30 cellular contexts compared by ENCODE assay signal in genomic region chr21:14488805-14489204, GRCh38. TPM values are rescaled to one million over a fixed set of nuclear protein-coding genes. Genes with fewer than 3 reads are reported as not detected.
DNase-seq lines count a peak whose midpoint lies in the region; FAIRE-seq and TF ChIP-seq lines count a peak whose summit lies in the region.
"Had no signal": no experiment of that assay in that cellular context is flagged by ENCODE, and none has a peak within 500 bp of the region (broad histone marks: within the 10 kb centered on the region; RNA-seq: fewer than 3 reads in every experiment).

No MANE protein-coding gene starts in this region.

- peaks cover 70% of the 10 kb centered on the region for H3K4me1 Mint-ChIP-seq in activated T-cell treated with anti-CD3 and anti-CD28 coated beads, Interleukin-2, amount 50 U/mL, for 24 hours (ENCODE audit: low read depth)
- peaks cover 48% of the 10 kb centered on the region for H3K4me1 Mint-ChIP-seq in activated CD4-positive, alpha-beta memory T cell treated with anti-CD3 and anti-CD28 coated beads for 36 hours (ENCODE audit: low read depth)
- H3K4me1 Mint-ChIP-seq in glutamatergic neuron (ENCODE audit: low read depth, unreplicated experiment) = no peaks in the 10 kb centered on the region

- no peak overlapping the region for H2AFZ ChIP-seq in neural cell (ENCODE audit: low read depth, low read length)
- H2AFZ ChIP-seq: PC-9 had no signal

- no peak for TF ChIP-seq POLR2A in GM12892 (IDR thresholded peaks at IDR 0.05; ENCODE audit: low read depth, low read length)

- H3K4me2 ChIP-seq in neural cell (ENCODE audit: low read length) = peak overlapping the region; percentile 14
- H3K4me2 ChIP-seq: PC-9, SK-N-SH, smooth muscle cell had no signal

- H3K9me3 Mint-ChIP-seq in activated T-cell treated with anti-CD3 and anti-CD28 coated beads, Interleukin-2, amount 50 U/mL, for 24 hours = peaks cover 5% of the 10 kb centered on the region
- H3K9me3 Mint-ChIP-seq in activated CD4-positive, alpha-beta memory T cell treated with anti-CD3 and anti-CD28 coated beads for 36 hours = no peaks in the 10 kb centered on the region
- H3K9me3 Mint-ChIP-seq in glutamatergic neuron (ENCODE audit: unreplicated experiment) = peaks cover 2% of the 10 kb centered on the region
- H3K9me3 Mint-ChIP-seq: CD8-positive, alpha-beta T cell; memory B cell had no signal

- H3K9me3 ChIP-seq in neural cell (ENCODE audit: low read length) (no peaks in the 10 kb centered on the region), SJCRH30 (replicated peaks) (no peaks in the 10 kb centered on the region)
- H3K9me3 ChIP-seq: colonic mucosa, SK-N-SH, tibial nerve had no signal

- H3K4me3 ChIP-seq in neural cell (ENCODE audit: low read length) (peak overlapping the region; percentile 21), SJCRH30 (no peak overlapping the region)
- H3K4me3 ChIP-seq: cardiac muscle cell, colonic mucosa, PC-9, smooth muscle cell, tibial nerve had no signal

- no peak for DNase-seq in activated T-cell treated with anti-CD3 and anti-CD28 coated beads, Interleukin-2, amount 50 U/mL, for 24 hours
- DNase-seq in activated T-cell treated with anti-CD3 and anti-CD28 coated beads, Interleukin-2, amount 50 U/mL, for 1 hour = no peak
- DNase-seq in GM12892 (ENCODE audit: insufficient read length) = no peak
- no peak for DNase-seq in activated CD4-positive, alpha-beta memory T cell treated with anti-CD3 and anti-CD28 coated beads for 36 hours
- no peak for DNase-seq in NCI-H2227 treated with DMSO at 0.1 percent for 48 hours (lab: John Stamatoyannopoulos, UW)
- DNase-seq in glutamatergic neuron = no peak
- no peak for DNase-seq in SJCRH30
- DNase-seq: activated naive CD4-positive, alpha-beta T cell treated with anti-CD3 and anti-CD28 coated beads, Interleukin-2, amount 50 U/mL, for 16 hours; AML-193; CD8-positive, alpha-beta T cell; colonic mucosa; effector CD4-positive, alpha-beta T cell; NCI-H2029; NCI-H524 treated with DMSO at 0.1 percent for 48 hours; NK-92 treated with Interleukin-12 subunit alpha and Interleukin-12 subunit beta, amount 100 ng/mL, for 24 hours; PC-9; posterior cingulate gyrus; right cardiac atrium; SK-N-SH; T-helper 2 cell had no signal

- H3K9ac ChIP-seq in neural cell (ENCODE audit: low read length) = no peak overlapping the region
- H3K9ac ChIP-seq: SK-N-SH had no signal

- H3K36me3 ChIP-seq in neural cell (ENCODE audit: insufficient read depth, low read length) (no peaks in the 10 kb centered on the region), SJCRH30 (no peaks in the 10 kb centered on the region)
- H3K36me3 ChIP-seq: cardiac muscle cell, colonic mucosa, tibial nerve had no signal

- no peaks in the 10 kb centered on the region for H4K20me1 ChIP-seq in neural cell (ENCODE audit: insufficient read depth)

- no peaks in the 10 kb centered on the region for H3K4me1 ChIP-seq in SJCRH30
- H3K4me1 ChIP-seq: colonic mucosa, tibial nerve had no signal

- peak; percentile 35 for TF ChIP-seq RAD21 in neural cell (conservative IDR thresholded peaks at IDR 0.05)

- TF ChIP-seq CTCF in neural cell (IDR thresholded peaks at IDR 0.05; ENCODE audit: poor library complexity, severe bottlenecking) = no peak
- no peak for TF ChIP-seq CTCF in glutamatergic neuron (IDR thresholded peaks at IDR 0.05; ENCODE audit: partially characterized antibody, unreplicated experiment)

- peaks cover 4% of the 10 kb centered on the region for H3F3A ChIP-seq in neural cell (ENCODE audit: insufficient read depth, low read length, poor library complexity, severe bottlenecking)

- no peaks in the 10 kb centered on the region for H3K27me3 Mint-ChIP-seq in activated T-cell treated with anti-CD3 and anti-CD28 coated beads, Interleukin-2, amount 50 U/mL, for 24 hours
- H3K27me3 Mint-ChIP-seq in activated CD4-positive, alpha-beta memory T cell treated with anti-CD3 and anti-CD28 coated beads for 36 hours = no peaks in the 10 kb centered on the region
- no peaks in the 10 kb centered on the region for H3K27me3 Mint-ChIP-seq in glutamatergic neuron (ENCODE audit: unreplicated experiment)
- H3K27me3 Mint-ChIP-seq: memory B cell had no signal

- peak overlapping the region; percentile 95 for H3K27ac Mint-ChIP-seq in activated T-cell treated with anti-CD3 and anti-CD28 coated beads, Interleukin-2, amount 50 U/mL, for 24 hours
- H3K27ac Mint-ChIP-seq in activated CD4-positive, alpha-beta memory T cell treated with anti-CD3 and anti-CD28 coated beads for 36 hours = peak overlapping the region; percentile 51
- no peak overlapping the region for H3K27ac Mint-ChIP-seq in glutamatergic neuron (ENCODE audit: unreplicated experiment)
- H3K27ac Mint-ChIP-seq: CD8-positive, alpha-beta T cell had no signal

- H3K27ac ChIP-seq in neural cell (ENCODE audit: low read length) = peak overlapping the region; percentile 68
- no peak overlapping the region for H3K27ac ChIP-seq in SJCRH30
- H3K27ac ChIP-seq: cardiac muscle cell, colonic mucosa, PC-9, tibial nerve had no signal

- no peaks in the 10 kb centered on the region for H3K9me2 ChIP-seq in neural cell (ENCODE audit: insufficient read depth, low read length)
- H3K9me2 ChIP-seq: SK-N-SH had no signal

- CTCF ChIA-PET in activated CD4-positive, alpha-beta memory T cell treated with anti-CD3 and anti-CD28 coated beads for 36 hours (lab: Charles Lee) = no interaction called here

- peak; percentile 27 for FAIRE-seq in GM12892 (lab: Jason Lieb, UNC)
- FAIRE-seq: astrocyte, H1 had no signal

- no peak overlapping the region for H3K4me3 Mint-ChIP-seq in activated T-cell treated with anti-CD3 and anti-CD28 coated beads, Interleukin-2, amount 50 U/mL, for 24 hours
- no peak overlapping the region for H3K4me3 Mint-ChIP-seq in activated CD4-positive, alpha-beta memory T cell treated with anti-CD3 and anti-CD28 coated beads for 36 hours
- H3K4me3 Mint-ChIP-seq in glutamatergic neuron (ENCODE audit: unreplicated experiment) = no peak overlapping the region
- H3K4me3 Mint-ChIP-seq: CD8-positive, alpha-beta T cell; memory B cell had no signal

- H3K27me3 ChIP-seq in neural cell (ENCODE audit: insufficient read depth, low read depth, low read length) (no peaks in the 10 kb centered on the region), SJCRH30 (peaks cover 3% of the 10 kb centered on the region; the same call in 1 of the 2 replicates)
- H3K27me3 ChIP-seq: cardiac muscle cell, colonic mucosa, tibial nerve had no signal

- H3K36me3 Mint-ChIP-seq in activated T-cell treated with anti-CD3 and anti-CD28 coated beads, Interleukin-2, amount 50 U/mL, for 24 hours (ENCODE audit: low read depth) = peaks cover 77% of the 10 kb centered on the region
- H3K36me3 Mint-ChIP-seq in activated CD4-positive, alpha-beta memory T cell treated with anti-CD3 and anti-CD28 coated beads for 36 hours = peaks cover 34% of the 10 kb centered on the region
- H3K36me3 Mint-ChIP-seq in glutamatergic neuron (ENCODE audit: unreplicated experiment) = no peaks in the 10 kb centered on the region

- POLR2A ChIA-PET in activated CD4-positive, alpha-beta memory T cell treated with anti-CD3 and anti-CD28 coated beads for 36 hours (lab: Charles Lee) = no interaction called here

- no peaks in the 10 kb centered on the region for H3K79me2 ChIP-seq in neural cell (replicated peaks; ENCODE audit: insufficient read depth, low read length)

- peak; percentile 80 for TF ChIP-seq EP300 in neural cell (conservative IDR thresholded peaks at IDR 0.05; ENCODE audit: poor library complexity, severe bottlenecking)

- intact Hi-C loops in activated CD4-positive, alpha-beta memory T cell treated with anti-CD3 and anti-CD28 coated beads for 36 hours (cut with micrococcal nuclease) = no loop called here

TF ChIP-seq in neural cell, 6 proteins besides CTCF, POLR2A, EP300 and RAD21:
- TF ChIP-seq, protein P1, sequence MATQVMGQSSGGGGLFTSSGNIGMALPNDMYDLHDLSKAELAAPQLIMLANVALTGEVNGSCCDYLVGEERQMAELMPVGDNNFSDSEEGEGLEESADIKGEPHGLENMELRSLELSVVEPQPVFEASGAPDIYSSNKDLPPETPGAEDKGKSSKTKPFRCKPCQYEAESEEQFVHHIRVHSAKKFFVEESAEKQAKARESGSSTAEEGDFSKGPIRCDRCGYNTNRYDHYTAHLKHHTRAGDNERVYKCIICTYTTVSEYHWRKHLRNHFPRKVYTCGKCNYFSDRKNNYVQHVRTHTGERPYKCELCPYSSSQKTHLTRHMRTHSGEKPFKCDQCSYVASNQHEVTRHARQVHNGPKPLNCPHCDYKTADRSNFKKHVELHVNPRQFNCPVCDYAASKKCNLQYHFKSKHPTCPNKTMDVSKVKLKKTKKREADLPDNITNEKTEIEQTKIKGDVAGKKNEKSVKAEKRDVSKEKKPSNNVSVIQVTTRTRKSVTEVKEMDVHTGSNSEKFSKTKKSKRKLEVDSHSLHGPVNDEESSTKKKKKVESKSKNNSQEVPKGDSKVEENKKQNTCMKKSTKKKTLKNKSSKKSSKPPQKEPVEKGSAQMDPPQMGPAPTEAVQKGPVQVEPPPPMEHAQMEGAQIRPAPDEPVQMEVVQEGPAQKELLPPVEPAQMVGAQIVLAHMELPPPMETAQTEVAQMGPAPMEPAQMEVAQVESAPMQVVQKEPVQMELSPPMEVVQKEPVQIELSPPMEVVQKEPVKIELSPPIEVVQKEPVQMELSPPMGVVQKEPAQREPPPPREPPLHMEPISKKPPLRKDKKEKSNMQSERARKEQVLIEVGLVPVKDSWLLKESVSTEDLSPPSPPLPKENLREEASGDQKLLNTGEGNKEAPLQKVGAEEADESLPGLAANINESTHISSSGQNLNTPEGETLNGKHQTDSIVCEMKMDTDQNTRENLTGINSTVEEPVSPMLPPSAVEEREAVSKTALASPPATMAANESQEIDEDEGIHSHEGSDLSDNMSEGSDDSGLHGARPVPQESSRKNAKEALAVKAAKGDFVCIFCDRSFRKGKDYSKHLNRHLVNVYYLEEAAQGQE (IDR thresholded peaks at IDR 0.05; ENCODE audit: borderline replicate concordance) = peak; percentile 94
- no peak for TF ChIP-seq MXI1 (conservative IDR thresholded peaks at IDR 0.05; ENCODE audit: poor library complexity, severe bottlenecking)
- TF ChIP-seq TAF1 (IDR thresholded peaks at IDR 0.05; ENCODE audit: low read depth) = no peak
- peak; percentile 88 for TF ChIP-seq POLR2AphosphoS5 (IDR thresholded peaks at IDR 0.05)

RNA-seq across cellular contexts. Expression of gene SAMSN1, which starts 57.3 kb away (rescaled TPM):
- 71.6 TPM for polyA plus RNA-seq in GM12892 (2012; ENCODE audit: missing spikeins)
- total RNA-seq in activated CD4-positive, alpha-beta memory T cell treated with anti-CD3 and anti-CD28 coated beads for 36 hours = 10 to 100 TPM; 47.5 to 48.4 TPM
- polyA plus RNA-seq in neural cell = 18.2 and 20.7 TPM in 2 replicates
- polyA minus RNA-seq in neural cell = 23.6 and 23.9 TPM in 2 replicates
- 28.3 TPM for total RNA-seq in glutamatergic neuron (ENCODE audit: unreplicated experiment)
- total RNA-seq in SJCRH30 (2014; rRNA removed; shearing (Covaris generic)) = 0.12 and 0.13 TPM in 2 replicates
- total RNA-seq: A673, Daoy, HT1080 had no signal
- polyA plus RNA-seq: SK-N-SH, smooth muscle cell had no signal

Comparison
In these comparisons a context has a peak if more than half of its experiments do, and no peak if none do; other contexts are left out.
1. RNA of gene SAMSN1, which starts 57.3 kb away (total RNA-seq): 47.5 to 48.4 TPM in activated CD4-positive, alpha-beta memory T cell treated with anti-CD3 and anti-CD28 coated beads for 36 hours and 28.3 TPM in glutamatergic neuron (single experiment); 0.12 to 0.13 TPM in SJCRH30; every median in the first group is over 10 times any median in the second.